8 cellular contexts compared by ENCODE assay signal in genomic region chr22:30423959-30424380, GRCh38. TPM values are rescaled to one million over a fixed set of nuclear protein-coding genes. Genes with fewer than 3 reads are reported as not detected.
DNase-seq lines count a peak whose midpoint lies in the region; ATAC-seq and TF ChIP-seq lines count a peak whose summit lies in the region.

No MANE protein-coding gene starts in this region.

- H3K27me3 ChIP-seq in SU-DHL-6 (ENCODE audit: low read length) (no peaks in the 10 kb centered on the region), ovary (no peaks in the 10 kb centered on the region), tibial artery (no peaks in the 10 kb centered on the region)

- DNase-seq in NCI-H1417 (lab: John Stamatoyannopoulos, UW) (peak; percentile 97 to 99 (median 98)), Right ventricle myocardium superior (peak; percentile 99), ovary (peak; percentile 98 to 99 (median 99)), tibial artery (peak; percentile 99)
- peak; percentile 97 for DNase-seq in activated naive CD8-positive, alpha-beta T cell treated with anti-CD3 and anti-CD28 coated beads, Interleukin-2, amount 50 U/mL, for 24 hours

- peaks cover 38% of the 10 kb centered on the region for H3K36me3 Mint-ChIP-seq in activated naive CD8-positive, alpha-beta T cell treated with anti-CD3 and anti-CD28 coated beads, Interleukin-2, amount 50 U/mL, for 24 hours (ENCODE audit: low read depth)

- no peaks in the 10 kb centered on the region for H3K9me2 ChIP-seq in SU-DHL-6 (replicated peaks; ENCODE audit: insufficient read depth, low read length)

- peak overlapping the region; percentile 99 for H3K27ac Mint-ChIP-seq in activated naive CD8-positive, alpha-beta T cell treated with anti-CD3 and anti-CD28 coated beads, Interleukin-2, amount 50 U/mL, for 24 hours

- H3K9me3 Mint-ChIP-seq in activated naive CD8-positive, alpha-beta T cell treated with anti-CD3 and anti-CD28 coated beads, Interleukin-2, amount 50 U/mL, for 24 hours = no peaks in the 10 kb centered on the region

- peak overlapping the region; percentile 95 for H3K4me3 Mint-ChIP-seq in activated naive CD8-positive, alpha-beta T cell treated with anti-CD3 and anti-CD28 coated beads, Interleukin-2, amount 50 U/mL, for 24 hours

- 0 to 1% (median 0%) methylated on average over 23 to 25 of the region's 25 CpGs for WGBS in ovary, 3 donors

- H3K9me3 ChIP-seq in SU-DHL-6 (ENCODE audit: insufficient read depth, low read length) = no peaks in the 10 kb centered on the region
- no peaks in the 10 kb centered on the region for H3K9me3 ChIP-seq in ovary
- H3K9me3 ChIP-seq in tibial artery = no peaks in the 10 kb centered on the region

- peak; percentile 22 for TF ChIP-seq POLR2A in ovary (IDR thresholded peaks at IDR 0.05)

- H3K27ac ChIP-seq in SU-DHL-6 (ENCODE audit: low read depth, low read length) (peak overlapping the region; percentile 70), ovary (peak overlapping the region; percentile 79 to 97), tibial artery (peak overlapping the region; percentile 94 to 96)

- H4K20me1 ChIP-seq in SU-DHL-6 (ENCODE audit: low read depth, low read length) = no peaks in the 10 kb centered on the region

- intact Hi-C loops in Right ventricle myocardium superior (cut with DNase I) (no loop called here), ovary (cut with DNase I) (loop anchor here in 1 of 4 donors (10.0 kb wide), 1 partner anchor 171 kb away; the partner anchor contains the start of gene PES1), tibial artery (cut with DNase I; ENCODE audit: low total_unique reads) (no loop called here)

- H3K4me1 Mint-ChIP-seq in activated naive CD8-positive, alpha-beta T cell treated with anti-CD3 and anti-CD28 coated beads, Interleukin-2, amount 50 U/mL, for 24 hours = peaks cover 70% of the 10 kb centered on the region

- H3F3A ChIP-seq in SU-DHL-6 (ENCODE audit: insufficient read depth) = peaks cover 14% of the 10 kb centered on the region

- H3K79me2 ChIP-seq in SU-DHL-6 (ENCODE audit: insufficient read depth, low read length) = peaks cover 5% of the 10 kb centered on the region; the same call in 1 of the 2 replicates

- peak overlapping the region; percentile 75 for H3K4me3 ChIP-seq in GM12875 (ENCODE audit: low read depth, low read length)
- H3K4me3 ChIP-seq in SU-DHL-6 (ENCODE audit: insufficient read depth, low read length, poor library complexity, severe bottlenecking) = peak overlapping the region; percentile 79
- peak overlapping the region; percentile 55 for H3K4me3 ChIP-seq in ovary
- H3K4me3 ChIP-seq in tibial artery = peak overlapping the region; percentile 62 to 77

- peak overlapping the region; percentile 96 for H3K9ac ChIP-seq in SU-DHL-6 (ENCODE audit: low read length)

- TF ChIP-seq CTCF in GM12875 (IDR thresholded peaks at IDR 0.05; ENCODE audit: borderline replicate concordance, insufficient read depth, low read depth, low read length) (no peak), SU-DHL-6 (IDR thresholded peaks at IDR 0.05; ENCODE audit: insufficient read depth, low read length, poor library complexity, severe bottlenecking) (no peak), ovary (IDR thresholded peaks at IDR 0.05) (no peak), tibial artery (IDR thresholded peaks at IDR 0.05) (no peak)

- peak overlapping the region; percentile 98 for H2AFZ ChIP-seq in SU-DHL-6 (ENCODE audit: low read depth, low read length, severe bottlenecking)

- no peaks in the 10 kb centered on the region for H3K27me3 Mint-ChIP-seq in activated naive CD8-positive, alpha-beta T cell treated with anti-CD3 and anti-CD28 coated beads, Interleukin-2, amount 50 U/mL, for 24 hours

- H3K4me1 ChIP-seq in ovary (ENCODE audit: insufficient read depth) (peaks cover 6% of the 10 kb centered on the region), tibial artery (peaks cover 3 to 61% (median 45%) of the 10 kb centered on the region in 4 donors)

- ATAC-seq in HG02763 (IDR thresholded peaks at IDR 0.05; ENCODE audit: unreplicated experiment) (peak; percentile 83), Right ventricle myocardium superior (ENCODE audit: poor library complexity) (peak; percentile 92)
- ATAC-seq in activated naive CD8-positive, alpha-beta T cell treated with anti-CD3 and anti-CD28 coated beads, Interleukin-2, amount 50 U/mL, for 24 hours = peak; percentile 84

- H3K4me2 ChIP-seq in SU-DHL-6 (ENCODE audit: low read depth, low read length, poor library complexity, severe bottlenecking) = peak overlapping the region; percentile 97

- H3K36me3 ChIP-seq in SU-DHL-6 (ENCODE audit: low read length) = no peaks in the 10 kb centered on the region; the same call in 1 of the 2 replicates
- H3K36me3 ChIP-seq in ovary = no peaks in the 10 kb centered on the region
- H3K36me3 ChIP-seq in tibial artery = peaks cover 3 to 4% (median 4%) of the 10 kb centered on the region in 3 donors

- peak; percentile 76 for TF ChIP-seq EP300 in ovary (IDR thresholded peaks at IDR 0.05)

RNA-seq across cellular contexts. Expression of gene MTFP1, which starts 1.6 kb away (rescaled TPM):
- total RNA-seq in Right ventricle myocardium superior (15.1 TPM), ovary (10 to 100 TPM in 1 of 7 donors, 1 to 10 TPM in 6; 1.7 to 10.9 (median 7.1) TPM)
- polyA plus RNA-seq in ovary = 1 to 10 TPM; 3.8 to 4.0 TPM

RNA-seq across cellular contexts. Expression of gene SEC14L2, which starts 27.2 kb away (rescaled TPM):
- total RNA-seq in Right ventricle myocardium superior (1.5 TPM), ovary (10 to 100 TPM in 3 of 7 donors, 1 to 10 TPM in 4; 3.0 to 14.3 (median 9.0) TPM)
- 1 to 10 TPM; 2.5 to 8.2 TPM for polyA plus RNA-seq in ovary

RNA-seq across cellular contexts. Expression of gene RNF215, which starts 36.8 kb away (rescaled TPM):
- total RNA-seq in Right ventricle myocardium superior = 4.3 TPM
- total RNA-seq in ovary = 10 to 100 TPM in 5 of 7 donors, 1 to 10 TPM in 2; 6.1 to 26.1 (median 15.4) TPM
- polyA plus RNA-seq in ovary = 10 to 100 TPM in 1 of 2 donors, 1 to 10 TPM in 1; 2.9 to 13.6 TPM

RNA-seq across cellular contexts. Expression of gene SEC14L3, which starts 47.8 kb away (rescaled TPM):
- not detected for total RNA-seq in Right ventricle myocardium superior
- not detected for total RNA-seq in ovary
- polyA plus RNA-seq in ovary = not detected

Comparison
In these comparisons a context has a peak if more than half of its experiments do, and no peak if none do; other contexts are left out.
1. Peak in every context shown above with its lines: DNase-seq, ATAC-seq, H3K4me3 ChIP-seq and H3K27ac ChIP-seq.